In genomic region chr13:56351041-56351440, GRCh38 we compare ENCODE assay signal across 17 cellular contexts.
DNase-seq lines count a peak whose midpoint lies in the region; ATAC-seq and TF ChIP-seq lines count a peak whose summit lies in the region.
"Had no signal": no experiment of that assay in that cellular context is flagged by ENCODE, and none has a peak within 500 bp of the region (broad histone marks: within the 10 kb centered on the region; RNA-seq: fewer than 3 reads in every experiment).

No MANE protein-coding gene starts in this region.

- H3K4me3 Mint-ChIP-seq in progenitor cell of endocrine pancreas (ENCODE audit: low read depth) (no peak overlapping the region), chondrocyte (ENCODE audit: unreplicated experiment) (no peak overlapping the region)
- H3K4me3 Mint-ChIP-seq: activated T-helper 17 cell treated with anti-CD3 and anti-CD28 coated beads, Interleukin-2, amount 50 U/mL, for 72 hours; T-cell had no signal

- peaks cover 5% of the 10 kb centered on the region for H3K4me1 ChIP-seq in foreskin keratinocyte
- H3K4me1 ChIP-seq: parathyroid adenoma had no signal

- no peaks in the 10 kb centered on the region for H3K27me3 ChIP-seq in foreskin keratinocyte

- H3K27me3 Mint-ChIP-seq in progenitor cell of endocrine pancreas, result no peaks in the 10 kb centered on the region
- H3K27me3 Mint-ChIP-seq in chondrocyte (ENCODE audit: low read depth), result no peaks in the 10 kb centered on the region
- H3K27me3 Mint-ChIP-seq: activated T-helper 17 cell treated with anti-CD3 and anti-CD28 coated beads, Interleukin-2, amount 50 U/mL, for 72 hours; T-cell had no signal

- TF ChIP-seq CTCF in foreskin keratinocyte (conservative IDR thresholded peaks at IDR 0.05) (peak; percentile 33), progenitor cell of endocrine pancreas (IDR thresholded peaks at IDR 0.05; ENCODE audit: unreplicated experiment) (no peak), chondrocyte (IDR thresholded peaks at IDR 0.05) (no peak)

- in situ Hi-C loops in ACHN (cut with HindIII; ENCODE audit: low pct_ligation_motif_present, low pct_unique_long_range_greater_than_20kb, low sequenced_read_pairs), result no loop called here

- ATAC-seq in foreskin keratinocyte (peak; percentile 35), GM19455 (IDR thresholded peaks at IDR 0.05; ENCODE audit: unreplicated experiment) (no peak)
- ATAC-seq: activated T-helper 17 cell treated with anti-CD3 and anti-CD28 coated beads, Interleukin-2, amount 50 U/mL, for 72 hours; Right ventricle myocardium inferior; T-cell had no signal

- H3K9me3 Mint-ChIP-seq in progenitor cell of endocrine pancreas (ENCODE audit: low read depth) (no peaks in the 10 kb centered on the region), chondrocyte (ENCODE audit: low read depth) (no peaks in the 10 kb centered on the region)

- H3K27ac ChIP-seq in foreskin keratinocyte, result no peak overlapping the region
- H3K27ac ChIP-seq: parathyroid adenoma had no signal

- H3K36me3 Mint-ChIP-seq in progenitor cell of endocrine pancreas (ENCODE audit: insufficient read depth) (no peaks in the 10 kb centered on the region), chondrocyte (ENCODE audit: low read depth) (no peaks in the 10 kb centered on the region)
- H3K36me3 Mint-ChIP-seq: T-cell had no signal

- H3K27ac Mint-ChIP-seq in progenitor cell of endocrine pancreas (no peak overlapping the region), chondrocyte (ENCODE audit: unreplicated experiment) (no peak overlapping the region)
- H3K27ac Mint-ChIP-seq: activated T-helper 17 cell treated with anti-CD3 and anti-CD28 coated beads, Interleukin-2, amount 50 U/mL, for 72 hours; T-cell had no signal

- H3K4me1 Mint-ChIP-seq in progenitor cell of endocrine pancreas (ENCODE audit: low read depth), result peaks cover 1% of the 10 kb centered on the region
- no peaks in the 10 kb centered on the region for H3K4me1 Mint-ChIP-seq in chondrocyte (ENCODE audit: low read depth)
- H3K4me1 Mint-ChIP-seq: activated T-helper 17 cell treated with anti-CD3 and anti-CD28 coated beads, Interleukin-2, amount 50 U/mL, for 72 hours; T-cell had no signal

- DNase-seq in ACHN, result peak; percentile 70
- DNase-seq in ELF-1 (ENCODE audit: low read depth, low spot score), result peak; percentile 4
- DNase-seq in NCI-H510A treated with DMSO at 0.1 percent for 48 hours (lab: John Stamatoyannopoulos, UW), result peak; percentile 50
- peak in 1 of 2 donors; percentile 18 for DNase-seq in foreskin keratinocyte
- DNase-seq in progenitor cell of endocrine pancreas (ENCODE audit: low spot score, unreplicated experiment), result no peak
- DNase-seq in chondrocyte (ENCODE audit: low spot score), result no peak
- no peak for DNase-seq in COLO829 (ENCODE audit: low spot score)
- DNase-seq: activated CD8-positive, alpha-beta memory T cell treated with anti-CD3 and anti-CD28 coated beads for 24 hours; caudate nucleus; IMR-90; stimulated activated CD4-positive, alpha-beta T cell treated with anti-CD3 and anti-CD28 coated beads, Interleukin-4, amount 100 ng/mL, for 24 hours; stimulated activated CD8-positive, alpha-beta memory T cell treated with anti-CD3 and anti-CD28 coated beads, Interleukin-4, amount 100 ng/mL, for 48 hours; T-cell had no signal

Comparison
In these comparisons a context has a peak if more than half of its experiments do, and no peak if none do; other contexts are left out.
1. DNase-seq: peak in ACHN (single experiment), ELF-1 (single experiment) and NCI-H510A treated with DMSO at 0.1 percent for 48 hours (single experiment); none in progenitor cell of endocrine pancreas (single experiment), chondrocyte (single experiment) and COLO829 (single experiment).